Comparison of ENCODE assay signal across 22 cellular contexts in the genomic region with DNA sequence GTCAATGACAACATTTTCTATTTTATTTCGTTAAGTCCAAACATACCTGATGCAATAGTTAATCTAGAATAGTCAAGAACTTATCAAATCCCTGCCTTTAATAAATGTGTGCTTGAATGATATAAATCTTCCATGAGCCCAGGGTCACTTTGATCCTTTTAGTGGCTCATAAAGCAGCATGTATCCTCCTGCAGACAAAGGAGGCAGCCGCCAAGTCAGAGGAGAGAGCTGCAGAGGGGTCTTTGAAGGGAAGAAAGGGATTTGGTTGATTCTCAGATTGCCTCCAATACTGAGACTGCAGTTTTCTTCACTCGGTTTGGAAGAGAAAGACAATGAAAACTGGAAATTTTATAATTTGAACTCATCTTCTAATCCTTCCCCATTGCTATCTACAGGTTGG.
DNase-seq lines count a peak whose midpoint lies in the region; ATAC-seq, FAIRE-seq and TF ChIP-seq lines count a peak whose summit lies in the region.
"Had no signal": no experiment of that assay in that cellular context is flagged by ENCODE, and none has a peak within 500 bp of the region (broad histone marks: within the 10 kb centered on the region; RNA-seq: fewer than 3 reads in every experiment).

No MANE protein-coding gene starts in this region.

- TF ChIP-seq CTCF in D721Med (IDR thresholded peaks at IDR 0.05; ENCODE audit: insufficient read depth, missing control alignments) (no peak), WTC11 (IDR thresholded peaks at IDR 0.05) (no peak), nephron progenitor cell (IDR thresholded peaks at IDR 0.05) (no peak), mesothelial cell of epicardium (IDR thresholded peaks at IDR 0.05; ENCODE audit: unreplicated experiment) (no peak)

- CTCF ChIA-PET in WTC11 (lab: Charles Lee): no interaction called here

- ATAC-seq in WTC11: peak; percentile 53; the same call in 1 of the 2 replicates
- no peak for ATAC-seq in GM18870 (IDR thresholded peaks at IDR 0.05; ENCODE audit: unreplicated experiment)
- ATAC-seq: K562, Panc1 had no signal

- WGBS in HUES64: 82% methylated on average over 2 of the region's 3 CpGs

- H3K4me3 Mint-ChIP-seq in WTC11: no peak overlapping the region
- H3K4me3 Mint-ChIP-seq in nephron progenitor cell: no peak overlapping the region
- H3K4me3 Mint-ChIP-seq in T-helper 2 cell treated with Interferon-gamma antibody and Interleukin-4, amounts not matched to agents 5 μg/mL and 100 μg/mL, for 36 hours: no peak overlapping the region
- H3K4me3 Mint-ChIP-seq in mesothelial cell of epicardium: no peak overlapping the region
- H3K4me3 Mint-ChIP-seq: CD4-positive, alpha-beta memory T cell; HFFc6 had no signal

- no peak overlapping the region for H3K27ac Mint-ChIP-seq in WTC11
- H3K27ac Mint-ChIP-seq in nephron progenitor cell: peak overlapping the region; percentile 83
- H3K27ac Mint-ChIP-seq in T-helper 2 cell treated with Interferon-gamma antibody and Interleukin-4, amounts not matched to agents 5 μg/mL and 100 μg/mL, for 36 hours: no peak overlapping the region
- H3K27ac Mint-ChIP-seq in mesothelial cell of epicardium: no peak overlapping the region
- H3K27ac Mint-ChIP-seq: CD4-positive, alpha-beta memory T cell; HFFc6 had no signal

- H3K4me1 ChIP-seq in HUES64 (ENCODE audit: insufficient read depth, low read length): peaks cover 15% of the 10 kb centered on the region; the same call in 1 of the 2 replicates
- H3K4me1 ChIP-seq: BLaER1, SJSA1 had no signal

- DNase-seq in D721Med (ENCODE audit: insufficient read length, low spot score) (no peak), WTC11 (ENCODE audit: low spot score) (no peak), nephron progenitor cell (peak; percentile 9), mesothelial cell of epicardium (ENCODE audit: low spot score in 2 of 2, unreplicated experiment in 2 of 2) (no peak)
- DNase-seq in T-helper 2 cell treated with Interferon-gamma antibody and Interleukin-4, amounts not matched to agents 5 μg/mL and 100 μg/mL, for 36 hours (ENCODE audit: low spot score): no peak
- DNase-seq: Calu3; CD4-positive, alpha-beta memory T cell; DMS53; GOT3; HFFc6; NCI-H1105; NCI-H2081 treated with DMSO at 0.1 percent for 48 hours; NCI-H226; NCI-H524 had no signal

- no peak overlapping the region for H3K27ac ChIP-seq in HUES64 (ENCODE audit: low read depth, low read length)
- H3K27ac ChIP-seq: BLaER1, SJSA1 had no signal

- H3K9me3 Mint-ChIP-seq in WTC11 (no peaks in the 10 kb centered on the region), nephron progenitor cell (no peaks in the 10 kb centered on the region), mesothelial cell of epicardium (no peaks in the 10 kb centered on the region)
- no peaks in the 10 kb centered on the region for H3K9me3 Mint-ChIP-seq in T-helper 2 cell treated with Interferon-gamma antibody and Interleukin-4, amounts not matched to agents 5 μg/mL and 100 μg/mL, for 36 hours

- no peaks in the 10 kb centered on the region for H3K27me3 ChIP-seq in HUES64 (ENCODE audit: insufficient read depth, low read length)
- H3K27me3 ChIP-seq: BLaER1, SJSA1 had no signal

- H3K36me3 Mint-ChIP-seq in WTC11 (no peaks in the 10 kb centered on the region), nephron progenitor cell (ENCODE audit: low read depth) (peaks cover 5% of the 10 kb centered on the region), mesothelial cell of epicardium (no peaks in the 10 kb centered on the region)
- no peaks in the 10 kb centered on the region for H3K36me3 Mint-ChIP-seq in T-helper 2 cell treated with Interferon-gamma antibody and Interleukin-4, amounts not matched to agents 5 μg/mL and 100 μg/mL, for 36 hours (ENCODE audit: low read depth)
- H3K36me3 Mint-ChIP-seq: CD4-positive, alpha-beta memory T cell had no signal

- peak; percentile 83 for FAIRE-seq in D721Med (lab: Jason Lieb, UNC)
- FAIRE-seq: GM12891, HTR-8/SVneo, K562 had no signal

- H3K4me3 ChIP-seq in HUES64 (ENCODE audit: low read length): no peak overlapping the region
- H3K4me3 ChIP-seq: BLaER1, K562, SJSA1 had no signal

- no peaks in the 10 kb centered on the region for H3K36me3 ChIP-seq in HUES64 (ENCODE audit: insufficient read depth, low read length)
- H3K36me3 ChIP-seq: BLaER1, SJSA1 had no signal

- H3K27me3 Mint-ChIP-seq in WTC11 (ENCODE audit: low read depth): no peaks in the 10 kb centered on the region
- H3K27me3 Mint-ChIP-seq in nephron progenitor cell (ENCODE audit: low read depth, poor library complexity): peaks cover 3% of the 10 kb centered on the region
- H3K27me3 Mint-ChIP-seq in T-helper 2 cell treated with Interferon-gamma antibody and Interleukin-4, amounts not matched to agents 5 μg/mL and 100 μg/mL, for 36 hours (ENCODE audit: low read depth): no peaks in the 10 kb centered on the region
- H3K27me3 Mint-ChIP-seq in mesothelial cell of epicardium (ENCODE audit: low read depth): no peaks in the 10 kb centered on the region
- H3K27me3 Mint-ChIP-seq: CD4-positive, alpha-beta memory T cell had no signal

- H3K4me1 Mint-ChIP-seq in WTC11 (peaks cover 39% of the 10 kb centered on the region), nephron progenitor cell (peaks cover 41% of the 10 kb centered on the region), mesothelial cell of epicardium (peaks cover 15% of the 10 kb centered on the region)
- no peaks in the 10 kb centered on the region for H3K4me1 Mint-ChIP-seq in T-helper 2 cell treated with Interferon-gamma antibody and Interleukin-4, amounts not matched to agents 5 μg/mL and 100 μg/mL, for 36 hours (ENCODE audit: low read depth)
- H3K4me1 Mint-ChIP-seq: CD4-positive, alpha-beta memory T cell had no signal

- H3K9ac ChIP-seq in HUES64 (ENCODE audit: low read depth, low read length): peak overlapping the region; percentile 15; the same call in 1 of the 2 replicates
- H3K9ac ChIP-seq: BLaER1 had no signal

- POLR2A ChIA-PET in WTC11 (lab: Charles Lee): no interaction called here

- no peaks in the 10 kb centered on the region for H3K9me3 ChIP-seq in HUES64 (ENCODE audit: insufficient read depth, low read depth, low read length)
- H3K9me3 ChIP-seq: BLaER1, SJSA1 had no signal

TF ChIP-seq in WTC11, 78 proteins besides CTCF, POLR2A, EP300 and RAD21 (continues in another document):
- TF ChIP-seq HMGA2 (CRISPR knock-in tag; IDR thresholded peaks at IDR 0.05) (no peak), USF1 (CRISPR knock-in tag; IDR thresholded peaks at IDR 0.05) (no peak), NFYB (CRISPR knock-in tag; conservative IDR thresholded peaks at IDR 0.05; ENCODE audit: low read depth) (no peak), ATF2 (CRISPR knock-in tag; IDR thresholded peaks at IDR 0.05; ENCODE audit: borderline replicate concordance, low read depth) (no peak), ETV6 (CRISPR knock-in tag; IDR thresholded peaks at IDR 0.05) (no peak), AR (CRISPR knock-in tag; IDR thresholded peaks at IDR 0.05) (no peak), ZBTB21 (CRISPR knock-in tag; IDR thresholded peaks at IDR 0.05; ENCODE audit: borderline replicate concordance) (no peak)
- TF ChIP-seq, protein P1, sequence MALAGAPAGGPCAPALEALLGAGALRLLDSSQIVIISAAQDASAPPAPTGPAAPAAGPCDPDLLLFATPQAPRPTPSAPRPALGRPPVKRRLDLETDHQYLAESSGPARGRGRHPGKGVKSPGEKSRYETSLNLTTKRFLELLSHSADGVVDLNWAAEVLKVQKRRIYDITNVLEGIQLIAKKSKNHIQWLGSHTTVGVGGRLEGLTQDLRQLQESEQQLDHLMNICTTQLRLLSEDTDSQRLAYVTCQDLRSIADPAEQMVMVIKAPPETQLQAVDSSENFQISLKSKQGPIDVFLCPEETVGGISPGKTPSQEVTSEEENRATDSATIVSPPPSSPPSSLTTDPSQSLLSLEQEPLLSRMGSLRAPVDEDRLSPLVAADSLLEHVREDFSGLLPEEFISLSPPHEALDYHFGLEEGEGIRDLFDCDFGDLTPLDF (CRISPR knock-in tag; IDR thresholded peaks at IDR 0.05): no peak
